1 cellular context compared by ENCODE assay signal in genomic region chr9:97703437-97704326, GRCh38.
A peak's percentile ranks its signal among the peaks of the same experiment; 100 is the strongest.
TF ChIP-seq lines count a peak whose summit lies in the region.

No MANE protein-coding gene starts in this region.

TF ChIP-seq in HCT116, 20 proteins besides CTCF, POLR2A, EP300 and RAD21 (continued from another document):
- TF ChIP-seq, protein P1, sequence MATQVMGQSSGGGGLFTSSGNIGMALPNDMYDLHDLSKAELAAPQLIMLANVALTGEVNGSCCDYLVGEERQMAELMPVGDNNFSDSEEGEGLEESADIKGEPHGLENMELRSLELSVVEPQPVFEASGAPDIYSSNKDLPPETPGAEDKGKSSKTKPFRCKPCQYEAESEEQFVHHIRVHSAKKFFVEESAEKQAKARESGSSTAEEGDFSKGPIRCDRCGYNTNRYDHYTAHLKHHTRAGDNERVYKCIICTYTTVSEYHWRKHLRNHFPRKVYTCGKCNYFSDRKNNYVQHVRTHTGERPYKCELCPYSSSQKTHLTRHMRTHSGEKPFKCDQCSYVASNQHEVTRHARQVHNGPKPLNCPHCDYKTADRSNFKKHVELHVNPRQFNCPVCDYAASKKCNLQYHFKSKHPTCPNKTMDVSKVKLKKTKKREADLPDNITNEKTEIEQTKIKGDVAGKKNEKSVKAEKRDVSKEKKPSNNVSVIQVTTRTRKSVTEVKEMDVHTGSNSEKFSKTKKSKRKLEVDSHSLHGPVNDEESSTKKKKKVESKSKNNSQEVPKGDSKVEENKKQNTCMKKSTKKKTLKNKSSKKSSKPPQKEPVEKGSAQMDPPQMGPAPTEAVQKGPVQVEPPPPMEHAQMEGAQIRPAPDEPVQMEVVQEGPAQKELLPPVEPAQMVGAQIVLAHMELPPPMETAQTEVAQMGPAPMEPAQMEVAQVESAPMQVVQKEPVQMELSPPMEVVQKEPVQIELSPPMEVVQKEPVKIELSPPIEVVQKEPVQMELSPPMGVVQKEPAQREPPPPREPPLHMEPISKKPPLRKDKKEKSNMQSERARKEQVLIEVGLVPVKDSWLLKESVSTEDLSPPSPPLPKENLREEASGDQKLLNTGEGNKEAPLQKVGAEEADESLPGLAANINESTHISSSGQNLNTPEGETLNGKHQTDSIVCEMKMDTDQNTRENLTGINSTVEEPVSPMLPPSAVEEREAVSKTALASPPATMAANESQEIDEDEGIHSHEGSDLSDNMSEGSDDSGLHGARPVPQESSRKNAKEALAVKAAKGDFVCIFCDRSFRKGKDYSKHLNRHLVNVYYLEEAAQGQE (IDR thresholded peaks at IDR 0.05; ENCODE audit: low read depth): no peak
- TF ChIP-seq SP1 (IDR thresholded peaks at IDR 0.05; ENCODE audit: low read depth) (peak; percentile 68), SIN3A (IDR thresholded peaks at IDR 0.05; ENCODE audit: low read depth) (peak; percentile 73; the same call in 1 of the 2 replicates), ZNF274 (IDR thresholded peaks at IDR 0.05; ENCODE audit: low read depth, low read length) (no peak), ATF3 (IDR thresholded peaks at IDR 0.05) (no peak; the same call in 1 of the 2 replicates), JUND (IDR thresholded peaks at IDR 0.05) (peak; percentile 85), EZH2 (IDR thresholded peaks at IDR 0.05) (no peak), YY1 (IDR thresholded peaks at IDR 0.05; ENCODE audit: extremely low read depth, insufficient replicate concordance, low read depth, low read length) (peak; percentile 43), ZBTB33 (IDR thresholded peaks at IDR 0.05; ENCODE audit: extremely low read depth, insufficient replicate concordance, low read length) (no peak), CEBPB (IDR thresholded peaks at IDR 0.05; ENCODE audit: low read depth) (peak; percentile 64), ELF1 (IDR thresholded peaks at IDR 0.05; ENCODE audit: borderline replicate concordance, low read depth) (no peak), FOSL1 (IDR thresholded peaks at IDR 0.05; ENCODE audit: low read depth) (peak; percentile 80)
